ENCODE assay signal across 13 cellular contexts in the genomic region with DNA sequence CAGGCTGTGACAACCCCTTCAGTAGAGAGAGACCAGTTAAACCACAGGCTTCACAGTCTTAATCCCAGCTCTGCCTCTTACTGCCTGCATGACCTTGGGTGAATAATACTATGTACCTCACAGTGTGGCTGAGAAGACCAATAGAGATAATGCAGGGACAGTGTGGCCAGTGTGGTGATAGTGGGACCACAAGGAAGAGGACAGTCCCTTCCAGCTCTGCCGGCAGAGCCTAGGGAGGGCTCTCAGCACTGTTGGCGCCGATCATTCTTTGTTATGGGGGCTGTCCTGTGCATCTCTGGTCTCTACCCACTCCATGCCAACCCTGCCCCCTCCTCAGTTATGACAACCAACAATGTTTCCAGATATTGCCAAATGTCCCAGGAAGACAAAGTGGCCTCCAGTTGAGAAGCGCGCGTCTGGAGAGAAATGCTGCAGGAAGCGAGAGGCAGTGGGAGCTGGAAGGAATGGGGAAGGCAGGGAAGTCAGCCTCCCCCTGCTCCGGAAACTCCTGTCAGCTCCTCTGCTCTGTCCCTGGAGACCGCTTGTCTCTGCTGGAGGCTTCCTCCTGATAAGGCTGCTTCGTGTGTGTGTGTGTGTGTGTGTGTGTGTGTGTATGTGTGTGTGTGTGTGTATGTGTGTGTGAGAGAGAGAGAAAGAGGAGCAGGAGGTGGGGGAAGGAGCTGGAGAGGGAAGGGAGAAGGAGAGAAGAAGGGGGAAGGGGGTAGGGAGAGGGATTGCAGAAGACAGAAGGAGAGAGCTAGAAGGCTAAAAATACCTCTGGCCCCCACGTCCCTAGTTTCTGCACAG. TPM values are rescaled to one million over a fixed set of nuclear protein-coding genes. Genes with fewer than 3 reads are reported as not detected.
A peak's percentile ranks its signal among the peaks of the same experiment; 100 is the strongest.
DNase-seq lines count a peak whose midpoint lies in the region; ATAC-seq and TF ChIP-seq lines count a peak whose summit lies in the region.
"Had no signal": no experiment of that assay in that cellular context is flagged by ENCODE, and none has a peak within 500 bp of the region (broad histone marks: within the 10 kb centered on the region; RNA-seq: fewer than 3 reads in every experiment).

No MANE protein-coding gene starts in this region.

- no peak for TF ChIP-seq CTCF in smooth muscle cell (IDR thresholded peaks at IDR 0.05; ENCODE audit: borderline replicate concordance, insufficient read depth, poor library complexity, severe bottlenecking)

- no peaks in the 10 kb centered on the region for H4K20me1 ChIP-seq in smooth muscle cell (ENCODE audit: low read depth)

- H3K27ac ChIP-seq in smooth muscle cell (ENCODE audit: low read depth): peak overlapping the region; percentile 57
- H3K27ac ChIP-seq: psoas muscle, tibial nerve had no signal

- H3K9ac ChIP-seq in smooth muscle cell (ENCODE audit: low read depth): no peak overlapping the region

- DNase-seq in NCI-H2227 (lab: John Stamatoyannopoulos, UW; ENCODE audit: unreplicated experiment) (peak; percentile 17), NCI-H2227 treated with DMSO at 0.1 percent for 48 hours (lab: John Stamatoyannopoulos, UW) (no peak), amniotic epithelial cell (ENCODE audit: low read depth) (peak; percentile 70), hepatic stellate cell (ENCODE audit: low spot score) (peak; percentile 68), smooth muscle cell (lab: John Stamatoyannopoulos, UW; ENCODE audit: unreplicated experiment) (peak; percentile 15), NOMO-1 treated with dmso at 0.1 percent for 144 hours (lab: John Stamatoyannopoulos, UW; ENCODE audit: unreplicated experiment) (no peak), NCI-H2029 (lab: John Stamatoyannopoulos, UW) (no peak)
- DNase-seq: anterior cingulate cortex, DND-41, psoas muscle, T-helper 2 cell had no signal

- H2AFZ ChIP-seq in smooth muscle cell (ENCODE audit: low read depth): no peak overlapping the region

- H3K27me3 ChIP-seq in smooth muscle cell (ENCODE audit: low read depth): no peaks in the 10 kb centered on the region
- H3K27me3 ChIP-seq: tibial nerve had no signal

- H3K79me2 ChIP-seq in smooth muscle cell (ENCODE audit: low read depth): no peaks in the 10 kb centered on the region

- peaks cover 17% of the 10 kb centered on the region for H3K4me1 ChIP-seq in smooth muscle cell (ENCODE audit: low read depth)

- H3K9me3 ChIP-seq in smooth muscle cell (replicated peaks; ENCODE audit: low read depth): no peaks in the 10 kb centered on the region
- H3K9me3 ChIP-seq: psoas muscle, tibial nerve had no signal

- ATAC-seq in HG02840 (IDR thresholded peaks at IDR 0.05; ENCODE audit: low FRiP score, unreplicated experiment): no peak
- ATAC-seq: psoas muscle had no signal

- peaks cover 7% of the 10 kb centered on the region for H3F3A ChIP-seq in smooth muscle cell (ENCODE audit: low read depth)

- peak overlapping the region; percentile 77 for H3K4me2 ChIP-seq in smooth muscle cell

- H3K36me3 ChIP-seq in smooth muscle cell (ENCODE audit: low read depth): no peaks in the 10 kb centered on the region
- H3K36me3 ChIP-seq: tibial nerve had no signal

- 15% methylated on average over 11 of the region's 11 CpGs for WGBS in smooth muscle cell (ENCODE audit: low lambda C conversion rate)

- no peak overlapping the region for H3K4me3 ChIP-seq in smooth muscle cell
- H3K4me3 ChIP-seq: psoas muscle, tibial nerve had no signal

RNA-seq across cellular contexts. Expression of a gene that starts 31.8 kb away (rescaled TPM):
- total RNA-seq in smooth muscle cell: not detected in 2 replicates
- polyA plus RNA-seq in smooth muscle cell: 1.3 TPM in 1 of 2 replicates, not detected in the other
- total RNA-seq: tibial nerve had no signal

Comparison
In these comparisons a context has a peak if more than half of its experiments do, and no peak if none do; other contexts are left out.
1. DNase-seq: peak in NCI-H2227 (single experiment), amniotic epithelial cell (single experiment), hepatic stellate cell (single experiment) and smooth muscle cell (single experiment); none in NCI-H2227 treated with DMSO at 0.1 percent for 48 hours (single experiment), NOMO-1 treated with dmso at 0.1 percent for 144 hours (single experiment) and NCI-H2029 (single experiment).